ENCODE assay signal across 1 cellular context in the genomic region with DNA sequence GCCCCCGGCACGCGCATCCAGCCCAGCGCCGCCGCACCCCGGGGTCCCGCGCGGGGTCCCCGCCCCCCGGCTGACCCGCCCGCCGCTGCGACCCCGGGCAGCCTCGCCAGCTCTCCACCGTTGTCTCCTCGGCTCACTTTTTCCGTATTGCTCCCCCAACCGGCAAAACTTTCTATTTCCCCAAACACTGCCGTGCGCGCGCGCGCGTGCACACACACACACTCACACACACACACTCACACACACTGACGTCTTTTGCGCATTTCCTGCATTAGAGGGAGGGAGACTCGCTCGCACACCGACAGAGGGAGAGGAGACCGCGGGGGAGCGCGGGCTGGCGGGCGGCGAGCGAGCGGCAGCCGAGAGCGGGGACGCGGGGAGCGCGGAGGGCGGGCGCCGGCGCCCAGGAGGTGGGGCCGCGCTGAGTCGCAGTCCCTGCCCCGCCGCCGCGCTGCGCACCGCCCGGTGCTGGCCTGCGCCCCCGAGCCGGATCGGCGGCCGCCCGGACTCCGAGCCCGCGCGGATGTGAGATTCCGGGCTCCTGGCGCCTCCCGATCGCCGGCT.
A peak's percentile ranks its signal among the peaks of the same experiment; 100 is the strongest.
TF ChIP-seq lines count a peak whose summit lies in the region.

No MANE protein-coding gene starts in this region.

TF ChIP-seq in HepG2, 621 proteins besides CTCF, POLR2A, EP300 and RAD21 (continued from another document and continues in another):
- TF ChIP-seq, protein P1, sequence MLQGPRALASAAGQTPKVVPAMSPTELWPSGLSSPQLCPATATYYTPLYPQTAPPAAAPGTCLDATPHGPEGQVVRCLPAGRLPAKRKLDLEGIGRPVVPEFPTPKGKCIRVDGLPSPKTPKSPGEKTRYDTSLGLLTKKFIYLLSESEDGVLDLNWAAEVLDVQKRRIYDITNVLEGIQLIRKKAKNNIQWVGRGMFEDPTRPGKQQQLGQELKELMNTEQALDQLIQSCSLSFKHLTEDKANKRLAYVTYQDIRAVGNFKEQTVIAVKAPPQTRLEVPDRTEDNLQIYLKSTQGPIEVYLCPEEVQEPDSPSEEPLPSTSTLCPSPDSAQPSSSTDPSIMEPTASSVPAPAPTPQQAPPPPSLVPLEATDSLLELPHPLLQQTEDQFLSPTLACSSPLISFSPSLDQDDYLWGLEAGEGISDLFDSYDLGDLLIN (CRISPR knock-in tag; IDR thresholded peaks at IDR 0.05; ENCODE audit: borderline replicate concordance), result no peak
- TF ChIP-seq ZNF543 (CRISPR knock-in tag; IDR thresholded peaks at IDR 0.05), result no peak
- TF ChIP-seq, protein P2, sequence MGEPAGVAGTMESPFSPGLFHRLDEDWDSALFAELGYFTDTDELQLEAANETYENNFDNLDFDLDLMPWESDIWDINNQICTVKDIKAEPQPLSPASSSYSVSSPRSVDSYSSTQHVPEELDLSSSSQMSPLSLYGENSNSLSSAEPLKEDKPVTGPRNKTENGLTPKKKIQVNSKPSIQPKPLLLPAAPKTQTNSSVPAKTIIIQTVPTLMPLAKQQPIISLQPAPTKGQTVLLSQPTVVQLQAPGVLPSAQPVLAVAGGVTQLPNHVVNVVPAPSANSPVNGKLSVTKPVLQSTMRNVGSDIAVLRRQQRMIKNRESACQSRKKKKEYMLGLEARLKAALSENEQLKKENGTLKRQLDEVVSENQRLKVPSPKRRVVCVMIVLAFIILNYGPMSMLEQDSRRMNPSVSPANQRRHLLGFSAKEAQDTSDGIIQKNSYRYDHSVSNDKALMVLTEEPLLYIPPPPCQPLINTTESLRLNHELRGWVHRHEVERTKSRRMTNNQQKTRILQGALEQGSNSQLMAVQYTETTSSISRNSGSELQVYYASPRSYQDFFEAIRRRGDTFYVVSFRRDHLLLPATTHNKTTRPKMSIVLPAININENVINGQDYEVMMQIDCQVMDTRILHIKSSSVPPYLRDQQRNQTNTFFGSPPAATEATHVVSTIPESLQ (CRISPR knock-in tag; conservative IDR thresholded peaks at IDR 0.05), result no peak
- TF ChIP-seq, protein P3, sequence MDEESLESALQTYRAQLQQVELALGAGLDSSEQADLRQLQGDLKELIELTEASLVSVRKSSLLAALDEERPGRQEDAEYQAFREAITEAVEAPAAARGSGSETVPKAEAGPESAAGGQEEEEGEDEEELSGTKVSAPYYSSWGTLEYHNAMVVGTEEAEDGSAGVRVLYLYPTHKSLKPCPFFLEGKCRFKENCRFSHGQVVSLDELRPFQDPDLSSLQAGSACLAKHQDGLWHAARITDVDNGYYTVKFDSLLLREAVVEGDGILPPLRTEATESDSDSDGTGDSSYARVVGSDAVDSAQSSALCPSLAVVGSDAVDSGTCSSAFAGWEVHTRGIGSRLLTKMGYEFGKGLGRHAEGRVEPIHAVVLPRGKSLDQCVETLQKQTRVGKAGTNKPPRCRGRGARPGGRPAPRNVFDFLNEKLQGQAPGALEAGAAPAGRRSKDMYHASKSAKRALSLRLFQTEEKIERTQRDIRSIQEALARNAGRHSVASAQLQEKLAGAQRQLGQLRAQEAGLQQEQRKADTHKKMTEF (CRISPR knock-in tag; IDR thresholded peaks at IDR 0.05), result peak; percentile 20; the same call in 1 of the 2 replicates
- TF ChIP-seq RFXANK (CRISPR knock-in tag; IDR thresholded peaks at IDR 0.05), result no peak
- TF ChIP-seq, protein P4, sequence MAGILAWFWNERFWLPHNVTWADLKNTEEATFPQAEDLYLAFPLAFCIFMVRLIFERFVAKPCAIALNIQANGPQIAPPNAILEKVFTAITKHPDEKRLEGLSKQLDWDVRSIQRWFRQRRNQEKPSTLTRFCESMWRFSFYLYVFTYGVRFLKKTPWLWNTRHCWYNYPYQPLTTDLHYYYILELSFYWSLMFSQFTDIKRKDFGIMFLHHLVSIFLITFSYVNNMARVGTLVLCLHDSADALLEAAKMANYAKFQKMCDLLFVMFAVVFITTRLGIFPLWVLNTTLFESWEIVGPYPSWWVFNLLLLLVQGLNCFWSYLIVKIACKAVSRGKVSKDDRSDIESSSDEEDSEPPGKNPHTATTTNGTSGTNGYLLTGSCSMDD (CRISPR knock-in tag; IDR thresholded peaks at IDR 0.05), result no peak
- TF ChIP-seq ZKSCAN5 (CRISPR knock-in tag; IDR thresholded peaks at IDR 0.05), result no peak
- no peak for TF ChIP-seq GTF2F1 (IDR thresholded peaks at IDR 0.05; ENCODE audit: low read length)
- TF ChIP-seq XRCC5 (optimal IDR thresholded peaks at IDR 0.05; ENCODE audit: low read length), result peak; percentile 98
- no peak for TF ChIP-seq ZNF207 (IDR thresholded peaks at IDR 0.05; ENCODE audit: borderline replicate concordance)
- no peak for TF ChIP-seq ZFP1 (CRISPR knock-in tag; IDR thresholded peaks at IDR 0.05)
- TF ChIP-seq ZNF552 (CRISPR knock-in tag; IDR thresholded peaks at IDR 0.05; ENCODE audit: borderline replicate concordance), result peak; percentile 37; the same call in 1 of the 2 replicates
- TF ChIP-seq NBN (conservative IDR thresholded peaks at IDR 0.05), result no peak
- no peak for TF ChIP-seq ZBTB1 (CRISPR knock-in tag; IDR thresholded peaks at IDR 0.05; ENCODE audit: borderline replicate concordance)
- TF ChIP-seq, protein P5, sequence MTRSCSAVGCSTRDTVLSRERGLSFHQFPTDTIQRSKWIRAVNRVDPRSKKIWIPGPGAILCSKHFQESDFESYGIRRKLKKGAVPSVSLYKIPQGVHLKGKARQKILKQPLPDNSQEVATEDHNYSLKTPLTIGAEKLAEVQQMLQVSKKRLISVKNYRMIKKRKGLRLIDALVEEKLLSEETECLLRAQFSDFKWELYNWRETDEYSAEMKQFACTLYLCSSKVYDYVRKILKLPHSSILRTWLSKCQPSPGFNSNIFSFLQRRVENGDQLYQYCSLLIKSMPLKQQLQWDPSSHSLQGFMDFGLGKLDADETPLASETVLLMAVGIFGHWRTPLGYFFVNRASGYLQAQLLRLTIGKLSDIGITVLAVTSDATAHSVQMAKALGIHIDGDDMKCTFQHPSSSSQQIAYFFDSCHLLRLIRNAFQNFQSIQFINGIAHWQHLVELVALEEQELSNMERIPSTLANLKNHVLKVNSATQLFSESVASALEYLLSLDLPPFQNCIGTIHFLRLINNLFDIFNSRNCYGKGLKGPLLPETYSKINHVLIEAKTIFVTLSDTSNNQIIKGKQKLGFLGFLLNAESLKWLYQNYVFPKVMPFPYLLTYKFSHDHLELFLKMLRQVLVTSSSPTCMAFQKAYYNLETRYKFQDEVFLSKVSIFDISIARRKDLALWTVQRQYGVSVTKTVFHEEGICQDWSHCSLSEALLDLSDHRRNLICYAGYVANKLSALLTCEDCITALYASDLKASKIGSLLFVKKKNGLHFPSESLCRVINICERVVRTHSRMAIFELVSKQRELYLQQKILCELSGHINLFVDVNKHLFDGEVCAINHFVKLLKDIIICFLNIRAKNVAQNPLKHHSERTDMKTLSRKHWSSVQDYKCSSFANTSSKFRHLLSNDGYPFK (CRISPR knock-in tag; IDR thresholded peaks at IDR 0.05; ENCODE audit: borderline replicate concordance), result no peak
- peak; percentile 75; the same call in 1 of the 2 replicates for TF ChIP-seq ZSCAN21 (CRISPR knock-in tag; IDR thresholded peaks at IDR 0.05; ENCODE audit: borderline replicate concordance)
- TF ChIP-seq SCMH1 (CRISPR knock-in tag; IDR thresholded peaks at IDR 0.05; ENCODE audit: borderline replicate concordance), result no peak
- no peak; the same call in 1 of the 2 replicates for TF ChIP-seq TOE1 (CRISPR knock-in tag; IDR thresholded peaks at IDR 0.05)
- TF ChIP-seq, protein P6, sequence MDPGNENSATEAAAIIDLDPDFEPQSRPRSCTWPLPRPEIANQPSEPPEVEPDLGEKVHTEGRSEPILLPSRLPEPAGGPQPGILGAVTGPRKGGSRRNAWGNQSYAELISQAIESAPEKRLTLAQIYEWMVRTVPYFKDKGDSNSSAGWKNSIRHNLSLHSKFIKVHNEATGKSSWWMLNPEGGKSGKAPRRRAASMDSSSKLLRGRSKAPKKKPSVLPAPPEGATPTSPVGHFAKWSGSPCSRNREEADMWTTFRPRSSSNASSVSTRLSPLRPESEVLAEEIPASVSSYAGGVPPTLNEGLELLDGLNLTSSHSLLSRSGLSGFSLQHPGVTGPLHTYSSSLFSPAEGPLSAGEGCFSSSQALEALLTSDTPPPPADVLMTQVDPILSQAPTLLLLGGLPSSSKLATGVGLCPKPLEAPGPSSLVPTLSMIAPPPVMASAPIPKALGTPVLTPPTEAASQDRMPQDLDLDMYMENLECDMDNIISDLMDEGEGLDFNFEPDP (CRISPR knock-in tag; conservative IDR thresholded peaks at IDR 0.05), result no peak
- TF ChIP-seq, protein P7, sequence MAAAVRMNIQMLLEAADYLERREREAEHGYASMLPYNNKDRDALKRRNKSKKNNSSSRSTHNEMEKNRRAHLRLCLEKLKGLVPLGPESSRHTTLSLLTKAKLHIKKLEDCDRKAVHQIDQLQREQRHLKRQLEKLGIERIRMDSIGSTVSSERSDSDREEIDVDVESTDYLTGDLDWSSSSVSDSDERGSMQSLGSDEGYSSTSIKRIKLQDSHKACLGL (CRISPR knock-in tag; IDR thresholded peaks at IDR 0.05), result no peak; the same call in 1 of the 2 replicates
- TF ChIP-seq, protein P8, sequence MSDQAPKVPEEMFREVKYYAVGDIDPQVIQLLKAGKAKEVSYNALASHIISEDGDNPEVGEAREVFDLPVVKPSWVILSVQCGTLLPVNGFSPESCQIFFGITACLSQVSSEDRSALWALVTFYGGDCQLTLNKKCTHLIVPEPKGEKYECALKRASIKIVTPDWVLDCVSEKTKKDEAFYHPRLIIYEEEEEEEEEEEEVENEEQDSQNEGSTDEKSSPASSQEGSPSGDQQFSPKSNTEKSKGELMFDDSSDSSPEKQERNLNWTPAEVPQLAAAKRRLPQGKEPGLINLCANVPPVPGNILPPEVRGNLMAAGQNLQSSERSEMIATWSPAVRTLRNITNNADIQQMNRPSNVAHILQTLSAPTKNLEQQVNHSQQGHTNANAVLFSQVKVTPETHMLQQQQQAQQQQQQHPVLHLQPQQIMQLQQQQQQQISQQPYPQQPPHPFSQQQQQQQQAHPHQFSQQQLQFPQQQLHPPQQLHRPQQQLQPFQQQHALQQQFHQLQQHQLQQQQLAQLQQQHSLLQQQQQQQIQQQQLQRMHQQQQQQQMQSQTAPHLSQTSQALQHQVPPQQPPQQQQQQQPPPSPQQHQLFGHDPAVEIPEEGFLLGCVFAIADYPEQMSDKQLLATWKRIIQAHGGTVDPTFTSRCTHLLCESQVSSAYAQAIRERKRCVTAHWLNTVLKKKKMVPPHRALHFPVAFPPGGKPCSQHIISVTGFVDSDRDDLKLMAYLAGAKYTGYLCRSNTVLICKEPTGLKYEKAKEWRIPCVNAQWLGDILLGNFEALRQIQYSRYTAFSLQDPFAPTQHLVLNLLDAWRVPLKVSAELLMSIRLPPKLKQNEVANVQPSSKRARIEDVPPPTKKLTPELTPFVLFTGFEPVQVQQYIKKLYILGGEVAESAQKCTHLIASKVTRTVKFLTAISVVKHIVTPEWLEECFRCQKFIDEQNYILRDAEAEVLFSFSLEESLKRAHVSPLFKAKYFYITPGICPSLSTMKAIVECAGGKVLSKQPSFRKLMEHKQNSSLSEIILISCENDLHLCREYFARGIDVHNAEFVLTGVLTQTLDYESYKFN (CRISPR knock-in tag; conservative IDR thresholded peaks at IDR 0.05), result no peak; the same call in 1 of the 2 replicates
- no peak for TF ChIP-seq MATR3 (CRISPR knock-in tag; IDR thresholded peaks at IDR 0.05)
- TF ChIP-seq HES4 (CRISPR knock-in tag; IDR thresholded peaks at IDR 0.05; ENCODE audit: borderline replicate concordance), result no peak
- no peak for TF ChIP-seq TBP (CRISPR knock-in tag; IDR thresholded peaks at IDR 0.05)
- peak; percentile 52; the same call in 1 of the 2 replicates for TF ChIP-seq NFKB2 (CRISPR knock-in tag; IDR thresholded peaks at IDR 0.05; ENCODE audit: borderline replicate concordance)
- no peak for TF ChIP-seq ZNF775 (CRISPR knock-in tag; IDR thresholded peaks at IDR 0.05; ENCODE audit: borderline replicate concordance)
- TF ChIP-seq, protein P9, sequence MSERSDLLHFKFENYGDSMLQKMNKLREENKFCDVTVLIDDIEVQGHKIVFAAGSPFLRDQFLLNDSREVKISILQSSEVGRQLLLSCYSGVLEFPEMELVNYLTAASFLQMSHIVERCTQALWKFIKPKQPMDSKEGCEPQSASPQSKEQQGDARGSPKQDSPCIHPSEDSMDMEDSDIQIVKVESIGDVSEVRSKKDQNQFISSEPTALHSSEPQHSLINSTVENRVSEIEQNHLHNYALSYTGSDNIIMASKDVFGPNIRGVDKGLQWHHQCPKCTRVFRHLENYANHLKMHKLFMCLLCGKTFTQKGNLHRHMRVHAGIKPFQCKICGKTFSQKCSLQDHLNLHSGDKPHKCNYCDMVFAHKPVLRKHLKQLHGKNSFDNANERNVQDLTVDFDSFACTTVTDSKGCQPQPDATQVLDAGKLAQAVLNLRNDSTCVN (CRISPR knock-in tag; IDR thresholded peaks at IDR 0.05; ENCODE audit: borderline replicate concordance), result no peak
- TF ChIP-seq ZNF160 (CRISPR knock-in tag; IDR thresholded peaks at IDR 0.05), result no peak; the same call in none of the 2 replicates
- TF ChIP-seq KDM4B (CRISPR knock-in tag; IDR thresholded peaks at IDR 0.05), result no peak
- TF ChIP-seq TRIM24 (CRISPR knock-in tag; IDR thresholded peaks at IDR 0.05), result 0 out of 2 replicates have a peak, but pooled peaks have one; percentile 47
- TF ChIP-seq ZEB1 (IDR thresholded peaks at IDR 0.05; ENCODE audit: insufficient replicate concordance, low read depth), result no peak
- TF ChIP-seq RBAK (CRISPR knock-in tag; IDR thresholded peaks at IDR 0.05), result no peak
- TF ChIP-seq ZFP36L1 (CRISPR knock-in tag; IDR thresholded peaks at IDR 0.05), result no peak
- TF ChIP-seq EED (CRISPR knock-in tag; IDR thresholded peaks at IDR 0.05), result no peak
- TF ChIP-seq SSRP1 (CRISPR knock-in tag; IDR thresholded peaks at IDR 0.05), result 0 out of 2 replicates have a peak, but pooled peaks have one; percentile 37
- TF ChIP-seq KLF16 (CRISPR knock-in tag; IDR thresholded peaks at IDR 0.05), result peak in 1 of 2 experiments; percentile 62; a peak in 1 of 4 replicates
- no peak for TF ChIP-seq GLI4 (CRISPR knock-in tag; IDR thresholded peaks at IDR 0.05; ENCODE audit: borderline replicate concordance)
- TF ChIP-seq ZFAT (CRISPR knock-in tag; conservative IDR thresholded peaks at IDR 0.05), result no peak
- TF ChIP-seq, protein P10, sequence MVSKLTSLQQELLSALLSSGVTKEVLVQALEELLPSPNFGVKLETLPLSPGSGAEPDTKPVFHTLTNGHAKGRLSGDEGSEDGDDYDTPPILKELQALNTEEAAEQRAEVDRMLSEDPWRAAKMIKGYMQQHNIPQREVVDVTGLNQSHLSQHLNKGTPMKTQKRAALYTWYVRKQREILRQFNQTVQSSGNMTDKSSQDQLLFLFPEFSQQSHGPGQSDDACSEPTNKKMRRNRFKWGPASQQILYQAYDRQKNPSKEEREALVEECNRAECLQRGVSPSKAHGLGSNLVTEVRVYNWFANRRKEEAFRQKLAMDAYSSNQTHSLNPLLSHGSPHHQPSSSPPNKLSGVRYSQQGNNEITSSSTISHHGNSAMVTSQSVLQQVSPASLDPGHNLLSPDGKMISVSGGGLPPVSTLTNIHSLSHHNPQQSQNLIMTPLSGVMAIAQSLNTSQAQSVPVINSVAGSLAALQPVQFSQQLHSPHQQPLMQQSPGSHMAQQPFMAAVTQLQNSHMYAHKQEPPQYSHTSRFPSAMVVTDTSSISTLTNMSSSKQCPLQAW (CRISPR knock-in tag; IDR thresholded peaks at IDR 0.05), result peak; percentile 70; the same call in 1 of the 2 replicates
- no peak for TF ChIP-seq GPN1 (CRISPR knock-in tag; IDR thresholded peaks at IDR 0.05; ENCODE audit: borderline replicate concordance)
- peak; percentile 51; the same call in 1 of the 2 replicates for TF ChIP-seq DPF2 (CRISPR knock-in tag; IDR thresholded peaks at IDR 0.05; ENCODE audit: borderline replicate concordance, low read depth)
- TF ChIP-seq IKZF4 (CRISPR knock-in tag; IDR thresholded peaks at IDR 0.05; ENCODE audit: borderline replicate concordance, low read depth, not compliant biosample characterization), result no peak
- peak; percentile 46; the same call in 1 of the 2 replicates for TF ChIP-seq YEATS2 (CRISPR knock-in tag; IDR thresholded peaks at IDR 0.05; ENCODE audit: borderline replicate concordance)
- 0 out of 2 replicates have a peak, but pooled peaks have one; percentile 79 for TF ChIP-seq CENPT (CRISPR knock-in tag; IDR thresholded peaks at IDR 0.05; ENCODE audit: low read depth)
- no peak for TF ChIP-seq ZNF17 (CRISPR knock-in tag; IDR thresholded peaks at IDR 0.05)
- TF ChIP-seq GABPB1 (CRISPR knock-in tag; IDR thresholded peaks at IDR 0.05), result peak; percentile 86
